12 cellular contexts compared by ENCODE assay signal in genomic region chr9:123176230-123176629, GRCh38.
A peak's percentile ranks its signal among the peaks of the same experiment; 100 is the strongest.
DNase-seq lines count a peak whose midpoint lies in the region; ATAC-seq, FAIRE-seq and TF ChIP-seq lines count a peak whose summit lies in the region.
"Had no signal": no experiment of that assay in that cellular context is flagged by ENCODE, and none has a peak within 500 bp of the region (broad histone marks: within the 10 kb centered on the region; RNA-seq: fewer than 3 reads in every experiment).

No MANE protein-coding gene starts in this region.

- H3K27ac Mint-ChIP-seq in stimulated activated memory B cell treated with anti-CD40 and anti-IgM and Interleukin-4, amounts not matched to agents 10 μg/mL and 1 μg/mL and 100 μg/mL, for 72 hours = peak overlapping the region; percentile 90
- H3K27ac Mint-ChIP-seq: natural killer cell had no signal

- peak overlapping the region; percentile 56 for H3K4me3 Mint-ChIP-seq in stimulated activated memory B cell treated with anti-CD40 and anti-IgM and Interleukin-4, amounts not matched to agents 10 μg/mL and 1 μg/mL and 100 μg/mL, for 72 hours
- H3K4me3 Mint-ChIP-seq: natural killer cell had no signal

- H3K4me3 ChIP-seq in epithelial cell of proximal tubule (ENCODE audit: low read depth, low read length) = peak overlapping the region; percentile 43
- H3K4me3 ChIP-seq: gastrocnemius medialis had no signal

- no peaks in the 10 kb centered on the region for H3K9me3 Mint-ChIP-seq in stimulated activated memory B cell treated with anti-CD40 and anti-IgM and Interleukin-4, amounts not matched to agents 10 μg/mL and 1 μg/mL and 100 μg/mL, for 72 hours
- H3K9me3 Mint-ChIP-seq: natural killer cell had no signal

- H3K4me1 Mint-ChIP-seq in stimulated activated memory B cell treated with anti-CD40 and anti-IgM and Interleukin-4, amounts not matched to agents 10 μg/mL and 1 μg/mL and 100 μg/mL, for 72 hours = peaks cover 46% of the 10 kb centered on the region

- no peaks in the 10 kb centered on the region for H3K27me3 Mint-ChIP-seq in stimulated activated memory B cell treated with anti-CD40 and anti-IgM and Interleukin-4, amounts not matched to agents 10 μg/mL and 1 μg/mL and 100 μg/mL, for 72 hours

- no peak for ATAC-seq in stimulated activated memory B cell treated with anti-CD40 and anti-IgM and Interleukin-4, amounts not matched to agents 10 μg/mL and 1 μg/mL and 100 μg/mL, for 72 hours
- no peak for ATAC-seq in GM21717 (IDR thresholded peaks at IDR 0.05; ENCODE audit: unreplicated experiment)
- ATAC-seq: gastrocnemius medialis, natural killer cell, sciatic nerve had no signal

- peaks cover 27% of the 10 kb centered on the region for H3K36me3 Mint-ChIP-seq in stimulated activated memory B cell treated with anti-CD40 and anti-IgM and Interleukin-4, amounts not matched to agents 10 μg/mL and 1 μg/mL and 100 μg/mL, for 72 hours
- H3K36me3 Mint-ChIP-seq: natural killer cell had no signal

- FAIRE-seq in GM18507 (lab: Jason Lieb, UNC) = peak; percentile 81
- peak; percentile 50 for FAIRE-seq in RCC 7860 (lab: Jason Lieb, UNC)
- FAIRE-seq: colon had no signal

- TF ChIP-seq CTCF in epithelial cell of proximal tubule (conservative IDR thresholded peaks at IDR 0.05; ENCODE audit: low read depth, low read length) = no peak

- DNase-seq in GM18507 (ENCODE audit: extremely low spot score, insufficient read length, low read depth) (no peak), RCC 7860 (ENCODE audit: low spot score) (no peak), epithelial cell of proximal tubule (ENCODE audit: low read depth) (peak; percentile 15), MV-4-11 (lab: John Stamatoyannopoulos, UW) (no peak)
- DNase-seq in activated CD4-positive, alpha-beta T cell treated with anti-CD3 and anti-CD28 coated beads, Interleukin-2, amount 50 U/mL, for 4 hours = no peak
- DNase-seq: gastrocnemius medialis, natural killer cell, SHP77 treated with DMSO at 0.1 percent for 48 hours had no signal
